In genomic region chr7:75727881-75728592, GRCh38 we compare ENCODE assay signal across 8 cellular contexts. TPM values are rescaled to one million over a fixed set of nuclear protein-coding genes. Genes with fewer than 3 reads are reported as not detected.
DNase-seq lines count a peak whose midpoint lies in the region; ATAC-seq and TF ChIP-seq lines count a peak whose summit lies in the region.

No MANE protein-coding gene starts in this region.

- peak in 2 of 3 experiments; percentile 33 to 39 for DNase-seq in NCI-H1417 (lab: John Stamatoyannopoulos, UW)
- DNase-seq in NCI-H1417 treated with DMSO at 0.1 percent for 48 hours (lab: John Stamatoyannopoulos, UW), result no peak
- peak; percentile 45 to 80 (median 78) for DNase-seq in Peyer's patch
- peak; percentile 25 to 48 (median 41) for DNase-seq in ovary
- no peak for DNase-seq in SKM-1 (lab: John Stamatoyannopoulos, UW; ENCODE audit: unreplicated experiment)
- no peak for DNase-seq in SIG-M5 treated with dmso at 0.1 percent for 504 hours (lab: John Stamatoyannopoulos, UW; ENCODE audit: unreplicated experiment)

- ATAC-seq in GM18517 (IDR thresholded peaks at IDR 0.05; ENCODE audit: unreplicated experiment), result no peak

- TF ChIP-seq EP300 in ovary (IDR thresholded peaks at IDR 0.05), result no peak

- H3K4me1 ChIP-seq in Peyer's patch (peaks cover 0 to 20% (median 0%) of the 10 kb centered on the region in 4 donors), duodenal mucosa (ENCODE audit: control insufficient read depth in 1 of 2, insufficient read depth in 2 of 2, low read length in 2 of 2) (peaks cover 15 to 16% of the 10 kb centered on the region in 2 donors), ovary (ENCODE audit: insufficient read depth) (peaks cover 10% of the 10 kb centered on the region)

- peak overlapping the region; percentile 18 to 63 (median 29) for H3K27ac ChIP-seq in Peyer's patch
- peak overlapping the region; percentile 33 for H3K27ac ChIP-seq in duodenal mucosa (ENCODE audit: low read depth, low read length)
- H3K27ac ChIP-seq in ovary, result peak overlapping the region in 1 of 2 donors; percentile 36

- 56 to 60% (median 59%) methylated on average over 8 of the region's 8 CpGs for WGBS in ovary, 3 donors

- H3K4me3 ChIP-seq in Peyer's patch, result peak overlapping the region in 1 of 4 donors; percentile 3
- peak overlapping the region in 1 of 2 donors; percentile 26 for H3K4me3 ChIP-seq in duodenal mucosa (ENCODE audit: low read depth in 1 of 2, low read length in 2 of 2)
- H3K4me3 ChIP-seq in ovary, result no peak overlapping the region

- TF ChIP-seq POLR2A in Peyer's patch (IDR thresholded peaks at IDR 0.05) (no peak), ovary (IDR thresholded peaks at IDR 0.05) (no peak)

- no peaks in the 10 kb centered on the region for H3K9me3 ChIP-seq in Peyer's patch
- no peaks in the 10 kb centered on the region for H3K9me3 ChIP-seq in duodenal mucosa (ENCODE audit: control insufficient read depth in 1 of 2, low read length in 2 of 2)
- no peaks in the 10 kb centered on the region for H3K9me3 ChIP-seq in ovary

- H3K36me3 ChIP-seq in Peyer's patch, result no peaks in the 10 kb centered on the region
- H3K36me3 ChIP-seq in duodenal mucosa (ENCODE audit: control insufficient read depth in 1 of 2, insufficient read depth in 2 of 2, low read length in 2 of 2), result no peaks in the 10 kb centered on the region
- H3K36me3 ChIP-seq in ovary, result no peaks in the 10 kb centered on the region

- no peak for TF ChIP-seq CTCF in Peyer's patch (IDR thresholded peaks at IDR 0.05)
- TF ChIP-seq CTCF in ovary (IDR thresholded peaks at IDR 0.05), result no peak

- H3K9ac ChIP-seq in duodenal mucosa (ENCODE audit: low read depth in 1 of 2, low read length in 2 of 2), result peak overlapping the region; percentile 13 to 32

- intact Hi-C loops in ovary (cut with DNase I), result no loop called here

- H3K27me3 ChIP-seq in Peyer's patch, result no peaks in the 10 kb centered on the region
- H3K27me3 ChIP-seq in duodenal mucosa (ENCODE audit: control insufficient read depth in 1 of 2, insufficient read depth in 2 of 2, low read length in 2 of 2), result no peaks in the 10 kb centered on the region
- H3K27me3 ChIP-seq in ovary, result no peaks in the 10 kb centered on the region

RNA-seq across cellular contexts. Expression of gene HIP1, which starts 10.7 kb away (rescaled TPM):
- 10 to 100 TPM in 1 of 4 donors, 1 to 10 TPM in 3; 2.3 to 38.8 (median 6.9) TPM for total RNA-seq in Peyer's patch
- 10 to 100 TPM in 6 of 7 donors, 1 to 10 TPM in 1; 9.4 to 27.0 (median 16.8) TPM for total RNA-seq in ovary
- 10 to 100 TPM; 11.3 to 31.4 TPM for polyA plus RNA-seq in ovary

RNA-seq across cellular contexts. Expression of gene CCL26, which starts 44.0 kb away (rescaled TPM):
- total RNA-seq in Peyer's patch (not detected), ovary (10 to 100 TPM in 1 of 7 donors, 1 to 10 TPM in 6; 2.6 to 13.0 (median 7.6) TPM)
- polyA plus RNA-seq in ovary, result 10 to 100 TPM in 1 of 2 donors, 1 to 10 TPM in 1; 9.8 to 43.0 TPM

Comparison
In these comparisons a context has a peak if more than half of its experiments do, and no peak if none do; other contexts are left out.
1. DNase-seq: peak in NCI-H1417 (2 of 3), Peyer's patch (3 of 3) and ovary (5 of 5); none in NCI-H1417 treated with DMSO at 0.1 percent for 48 hours (single experiment), SKM-1 (single experiment) and SIG-M5 treated with dmso at 0.1 percent for 504 hours (single experiment).